ENCODE assay signal across 8 cellular contexts in the genomic region with DNA sequence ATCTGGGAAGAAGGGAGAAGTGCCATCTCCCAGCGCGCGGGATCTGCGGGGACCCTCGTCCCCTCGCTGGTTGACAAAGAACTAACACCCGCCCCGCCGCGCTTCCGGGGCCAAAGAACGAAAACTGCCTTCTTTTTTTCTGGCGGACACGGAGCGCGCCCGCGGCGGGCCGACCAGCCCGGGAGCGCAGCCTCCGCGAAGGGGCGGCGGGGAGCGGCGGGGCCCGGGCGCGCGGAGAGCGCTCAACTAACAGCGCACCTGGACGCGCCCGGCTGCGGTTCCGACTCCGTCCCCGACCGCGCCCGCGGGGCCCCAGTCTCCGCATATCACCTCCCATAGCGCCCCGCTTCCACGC. TPM values are rescaled to one million over a fixed set of nuclear protein-coding genes. Genes with fewer than 3 reads are reported as not detected.
DNase-seq lines count a peak whose midpoint lies in the region; ATAC-seq, FAIRE-seq and TF ChIP-seq lines count a peak whose summit lies in the region.

No MANE protein-coding gene starts in this region.

- TF ChIP-seq EP300 in A549 (IDR thresholded peaks at IDR 0.05), result no peak

- CTCF ChIA-PET in A549 (lab: Yijun Ruan, JAX), result interaction anchor here (0.8 to 3.1 kb wide), 7 partner anchors 26 to 88 kb away, joined by 3 to 10 read pairs (median 5); no protein-coding TSS in a partner anchor

- no peak for FAIRE-seq in A549 (lab: Jason Lieb, UNC)

- peak overlapping the region; percentile 91 for H3K4me3 ChIP-seq in A549
- H3K4me3 ChIP-seq in MG63, result peak overlapping the region; percentile 91
- peak overlapping the region; percentile 83 to 87 for H3K4me3 ChIP-seq in duodenal mucosa (ENCODE audit: low read depth in 1 of 2, low read length in 2 of 2)
- peak overlapping the region; percentile 43 to 72 for H3K4me3 ChIP-seq in muscle layer of duodenum (ENCODE audit: low read depth in 1 of 2, low read length in 2 of 2)

- H3K36me3 ChIP-seq in MG63 (no peaks in the 10 kb centered on the region), duodenal mucosa (ENCODE audit: control insufficient read depth in 1 of 2, insufficient read depth in 2 of 2, low read length in 2 of 2) (no peaks in the 10 kb centered on the region), muscle layer of duodenum (ENCODE audit: control insufficient read depth in 1 of 2, insufficient read depth in 2 of 2, low read length in 2 of 2) (no peaks in the 10 kb centered on the region)

- WGBS in A549 (ENCODE audit: missing lambda C conversion rate), result 10% methylated on average over 4 of the region's 49 CpGs

- peaks cover 37% of the 10 kb centered on the region for H3K4me1 ChIP-seq in A549
- peaks cover 34 to 35% of the 10 kb centered on the region in 2 donors for H3K4me1 ChIP-seq in duodenal mucosa (ENCODE audit: control insufficient read depth in 1 of 2, insufficient read depth in 2 of 2, low read length in 2 of 2)
- H3K4me1 ChIP-seq in muscle layer of duodenum (ENCODE audit: control insufficient read depth in 1 of 2, insufficient read depth in 2 of 2, low read length in 2 of 2), result peaks cover 8% of the 10 kb centered on the region in 2 donors

- H3K9ac ChIP-seq in duodenal mucosa (ENCODE audit: low read depth in 1 of 2, low read length in 2 of 2), result peak overlapping the region; percentile 88 to 94

- H3K9me3 ChIP-seq in A549, result no peaks in the 10 kb centered on the region
- no peaks in the 10 kb centered on the region for H3K9me3 ChIP-seq in MG63
- H3K9me3 ChIP-seq in duodenal mucosa (ENCODE audit: control insufficient read depth in 1 of 2, low read length in 2 of 2), result no peaks in the 10 kb centered on the region
- no peaks in the 10 kb centered on the region for H3K9me3 ChIP-seq in muscle layer of duodenum (ENCODE audit: control insufficient read depth in 1 of 2, low read length in 2 of 2)

- no peak for TF ChIP-seq RAD21 in A549 (conservative IDR thresholded peaks at IDR 0.05 in 1 of 2, IDR thresholded peaks at IDR 0.05 in 1 of 2)

- POLR2A ChIA-PET in A549 (lab: Yijun Ruan, JAX), result interaction anchor here (0.8 to 1.2 kb wide), 3 partner anchors 18 to 47 kb away, joined by 3 to 4 read pairs (median 3); no protein-coding TSS in a partner anchor

- no peak for TF ChIP-seq POLR2A in A549 (IDR thresholded peaks at IDR 0.05; ENCODE audit: low read length)

- peak; percentile 66 to 68 for ATAC-seq in A549
- ATAC-seq in GM19452 (IDR thresholded peaks at IDR 0.05; ENCODE audit: unreplicated experiment), result peak; percentile 1
- ATAC-seq in GM21576 (IDR thresholded peaks at IDR 0.05; ENCODE audit: unreplicated experiment), result no peak

- H3K27me3 ChIP-seq in MG63, result no peaks in the 10 kb centered on the region
- no peaks in the 10 kb centered on the region for H3K27me3 ChIP-seq in duodenal mucosa (ENCODE audit: control insufficient read depth in 1 of 2, insufficient read depth in 2 of 2, low read length in 2 of 2)
- no peaks in the 10 kb centered on the region for H3K27me3 ChIP-seq in muscle layer of duodenum (ENCODE audit: low read depth, low read length)

- H3K27ac ChIP-seq in A549 (peak overlapping the region; percentile 97 to 98), duodenal mucosa (ENCODE audit: low read depth, low read length) (peak overlapping the region; percentile 89), muscle layer of duodenum (ENCODE audit: low read length) (peak overlapping the region; percentile 86)

- peak overlapping the region; percentile 89 for H3K4me2 ChIP-seq in A549

- no peak for TF ChIP-seq CTCF in A549 (IDR thresholded peaks at IDR 0.05)

- no peak for DNase-seq in A549 (ENCODE audit: low read depth in 1 of 2, low spot score in 1 of 2)
- DNase-seq in MG63, result peak; percentile 23
- no peak for DNase-seq in NCI-H187 treated with DMSO at 0.1 percent for 48 hours (lab: John Stamatoyannopoulos, UW)
- DNase-seq in RKO (ENCODE audit: low spot score), result no peak

TF ChIP-seq in A549, 52 proteins besides CTCF, POLR2A, EP300 and RAD21:
- TF ChIP-seq GATA3 (IDR thresholded peaks at IDR 0.05; ENCODE audit: borderline replicate concordance) (no peak), RNF2 (IDR thresholded peaks at IDR 0.05; ENCODE audit: borderline replicate concordance, low read depth) (no peak), FOSL2 (IDR thresholded peaks at IDR 0.05) (no peak), FOSL2 (CRISPR knock-in tag; IDR thresholded peaks at IDR 0.05) (0 out of 2 replicates have a peak, but pooled peaks have one; percentile 2), ZFP36 (IDR thresholded peaks at IDR 0.05; ENCODE audit: borderline replicate concordance, partially characterized antibody) (no peak), PHF8 (IDR thresholded peaks at IDR 0.05; ENCODE audit: borderline replicate concordance, low read depth) (no peak), ESRRA (IDR thresholded peaks at IDR 0.05; ENCODE audit: borderline replicate concordance, low read length) (no peak), HOXB5 (CRISPR knock-in tag; IDR thresholded peaks at IDR 0.05) (no peak)
- TF ChIP-seq, protein P1, sequence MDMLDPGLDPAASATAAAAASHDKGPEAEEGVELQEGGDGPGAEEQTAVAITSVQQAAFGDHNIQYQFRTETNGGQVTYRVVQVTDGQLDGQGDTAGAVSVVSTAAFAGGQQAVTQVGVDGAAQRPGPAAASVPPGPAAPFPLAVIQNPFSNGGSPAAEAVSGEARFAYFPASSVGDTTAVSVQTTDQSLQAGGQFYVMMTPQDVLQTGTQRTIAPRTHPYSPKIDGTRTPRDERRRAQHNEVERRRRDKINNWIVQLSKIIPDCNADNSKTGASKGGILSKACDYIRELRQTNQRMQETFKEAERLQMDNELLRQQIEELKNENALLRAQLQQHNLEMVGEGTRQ (IDR thresholded peaks at IDR 0.05), result no peak

RNA-seq across cellular contexts. Expression of a gene that starts 0.4 kb away (rescaled TPM):
- polyA plus RNA-seq in A549 (2011; rRNA removed) (92.5 and 132 TPM in 2 replicates), A549 (2017; fragmentation: RNase III; extraction: RNeasy Plus Mini Kit Qiagen cat#74134 plus additional on column Dnase treatment) (123 to 147 TPM (median 128 TPM) in 3 replicates)
- polyA plus RNA-seq in A549 (2012; cell fraction: cytosol; rRNA removed), result 101 and 102 TPM in 2 replicates
- 58.7 and 96.7 TPM in 2 replicates for polyA plus RNA-seq in A549 (2012; cell fraction: nucleus; rRNA removed)
- polyA minus RNA-seq in A549 (2011; rRNA and poly(A)+ RNA removed), result 119 and 120 TPM in 2 replicates
- total RNA-seq in MG63 (2014; rRNA removed; shearing (Covaris generic); ENCODE audit: low replicate concordance), result 3.5 and 6.2 TPM in 2 replicates
